Comparison of ENCODE assay signal across 22 cellular contexts in the genomic region with DNA sequence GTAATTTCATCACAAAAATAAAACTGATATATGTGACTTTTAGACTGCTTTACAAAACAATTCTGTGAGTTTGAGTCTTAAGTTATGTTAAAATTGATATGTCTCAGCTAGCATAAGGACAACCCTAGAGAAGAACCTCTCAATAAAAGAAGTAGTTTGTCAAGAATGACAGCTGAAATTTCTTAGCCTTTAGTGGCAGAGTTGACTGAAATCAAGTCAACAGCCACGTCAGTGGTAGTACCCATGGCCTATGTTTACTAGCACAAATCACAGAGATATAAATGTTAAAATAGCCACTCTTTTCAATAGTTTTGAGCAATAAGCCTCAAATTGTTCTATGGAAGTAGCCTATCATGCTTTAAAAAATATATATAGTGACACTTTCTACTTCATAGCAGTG.
DNase-seq lines count a peak whose midpoint lies in the region; ATAC-seq and TF ChIP-seq lines count a peak whose summit lies in the region.
"Had no signal": no experiment of that assay in that cellular context is flagged by ENCODE, and none has a peak within 500 bp of the region (broad histone marks: within the 10 kb centered on the region; RNA-seq: fewer than 3 reads in every experiment).

No MANE protein-coding gene starts in this region.

- H3K4me2 ChIP-seq in IMR-90 (ENCODE audit: low read depth, low read length) = no peak overlapping the region
- H3K4me2 ChIP-seq in hepatocyte = no peak overlapping the region
- H3K4me2 ChIP-seq: BLaER1, GM23338 had no signal

- H3K36me3 ChIP-seq in ACC112 (ENCODE audit: insufficient read depth, low read length) = no peaks in the 10 kb centered on the region
- H3K36me3 ChIP-seq in IMR-90 (ENCODE audit: control insufficient read depth, insufficient read depth, low read length) = no peaks in the 10 kb centered on the region
- no peaks in the 10 kb centered on the region for H3K36me3 ChIP-seq in adipocyte (ENCODE audit: control insufficient read depth, insufficient read depth, low read length, severe bottlenecking)
- no peaks in the 10 kb centered on the region for H3K36me3 ChIP-seq in hepatocyte (replicated peaks; ENCODE audit: insufficient read depth, low read depth)
- H3K36me3 ChIP-seq: BLaER1, HAP-1, SJCRH30 had no signal

- POLR2A ChIA-PET in IMR-90 (lab: Charles Lee; ENCODE audit: unreplicated experiment) = no interaction called here

- H3K18ac ChIP-seq in IMR-90 (ENCODE audit: low read depth, low read length) = peak overlapping the region; percentile 32; the same call in 1 of the 2 replicates

- H4K8ac ChIP-seq in IMR-90 (ENCODE audit: low read depth in 2 of 2, low read length in 2 of 2) = peak overlapping the region in 1 of 2 experiments; percentile 86; a peak in 1 of 4 replicates

- no peaks in the 10 kb centered on the region for H3K79me1 ChIP-seq in IMR-90 (ENCODE audit: low read depth in 1 of 2, low read length in 2 of 2)

- H4K20me1 ChIP-seq in IMR-90 (ENCODE audit: insufficient read depth, low read length) (no peaks in the 10 kb centered on the region), hepatocyte (ENCODE audit: insufficient read depth, poor library complexity, severe bottlenecking) (no peaks in the 10 kb centered on the region)
- H4K20me1 ChIP-seq: BLaER1 had no signal

- no peak overlapping the region for H3K23ac ChIP-seq in IMR-90 (ENCODE audit: low read depth, low read length)

- H2AFZ ChIP-seq in ACC112 (ENCODE audit: low read length, unreplicated experiment) (peak overlapping the region; percentile 94), IMR-90 (replicated peaks; ENCODE audit: low read length, poor library complexity) (no peak overlapping the region), hepatocyte (no peak overlapping the region)
- H2AFZ ChIP-seq: GM23338 had no signal

- H2BK120ac ChIP-seq in IMR-90 (ENCODE audit: low read depth, low read length) = peak overlapping the region; percentile 60

- H3K4me3 ChIP-seq in ACC112 (ENCODE audit: low read depth, low read length) (peak overlapping the region; percentile 33; the same call in 1 of the 2 replicates), IMR-90 (ENCODE audit: insufficient read depth, low read depth, low read length) (no peak overlapping the region), adipocyte (ENCODE audit: low read length) (no peak overlapping the region), hepatocyte (no peak overlapping the region)
- H3K4me3 ChIP-seq: BLaER1, GM23338, HAP-1, SJCRH30 had no signal

- H2BK5ac ChIP-seq in IMR-90 (ENCODE audit: low read depth, low read length, poor library complexity, severe bottlenecking) = peak overlapping the region; percentile 48

- WGBS in IMR-90 (ENCODE audit: extremely low coverage in 2 of 2, insufficient read length in 1 of 2), 2 experiments = no CpG with 5 or more reads among the region's 1 CpG
- WGBS in hepatocyte (ENCODE audit: low lambda C conversion rate, missing lambda C conversion rate) = 56% methylated on average over 1 of the region's 1 CpG

- no peak overlapping the region for H4K91ac ChIP-seq in IMR-90 (ENCODE audit: insufficient read depth, low read depth, low read length)

- TF ChIP-seq RAD21 in IMR-90 (IDR thresholded peaks at IDR 0.05; ENCODE audit: low read length) = no peak

- H4K5ac ChIP-seq in IMR-90 (ENCODE audit: low read depth, low read length) = no peak overlapping the region

- CTCF ChIA-PET in IMR-90 (lab: Yijun Ruan, JAX) = no interaction called here

- H3K79me2 ChIP-seq in ACC112 (ENCODE audit: control insufficient read depth, insufficient read depth, low read length, unreplicated experiment) (no peaks in the 10 kb centered on the region), hepatocyte (no peaks in the 10 kb centered on the region)

- in situ Hi-C loops in IMR-90 (cut with MboI; ENCODE audit: low sequenced_read_pairs) = no loop called here

- no peak overlapping the region for H3K9ac ChIP-seq in IMR-90 (ENCODE audit: low read depth, low read length)
- peak overlapping the region; percentile 17 for H3K9ac ChIP-seq in adipocyte (ENCODE audit: low read length)
- H3K9ac ChIP-seq: BLaER1 had no signal

- no peaks in the 10 kb centered on the region for H3K9me2 ChIP-seq in hepatocyte (replicated peaks; ENCODE audit: insufficient read depth)

- peak overlapping the region; percentile 70; the same call in 1 of the 2 replicates for H2AK5ac ChIP-seq in IMR-90 (ENCODE audit: low read depth, low read length)

- no peak overlapping the region; the same call in 1 of the 2 replicates for H3K56ac ChIP-seq in IMR-90 (ENCODE audit: extremely low read depth, insufficient read depth, low read length)

- intact Hi-C loops in IMR-90 (cut with micrococcal nuclease) = loop anchor here (5.0 kb wide), 1 partner anchor 62 kb away; no protein-coding TSS in a partner anchor

- H3K4me1 ChIP-seq in ACC112 (ENCODE audit: control insufficient read depth, insufficient read depth, low read length, unreplicated experiment) (peaks cover 33% of the 10 kb centered on the region), IMR-90 (ENCODE audit: control insufficient read depth, insufficient read depth, low read length) (no peaks in the 10 kb centered on the region), adipocyte (ENCODE audit: control insufficient read depth, insufficient read depth, low read length) (peaks cover 13% of the 10 kb centered on the region), hepatocyte (ENCODE audit: insufficient read depth) (no peaks in the 10 kb centered on the region)
- H3K4me1 ChIP-seq: BLaER1, SJCRH30 had no signal

- no peak overlapping the region for H3K4ac ChIP-seq in IMR-90 (ENCODE audit: low read depth, low read length)

- TF ChIP-seq POLR2A in IMR-90 (IDR thresholded peaks at IDR 0.05; ENCODE audit: low read depth, low read length) = no peak

- DNase-seq in IMR-90 (no peak), adipocyte (ENCODE audit: low read depth) (peak; percentile 22), hepatocyte (ENCODE audit: low spot score) (no peak), NCI-H524 treated with DMSO at 0.1 percent for 48 hours (lab: John Stamatoyannopoulos, UW) (no peak), NCI-H1417 (lab: John Stamatoyannopoulos, UW) (no peak)
- DNase-seq: 8988T; CD4-positive, alpha-beta T cell; NCI-H1092 treated with DMSO at 0.1 percent for 48 hours; NCI-H1436 treated with DMSO at 0.1 percent for 48 hours; NCI-H187 treated with DMSO at 0.1 percent for 48 hours; NCI-H2171 treated with DMSO at 0.1 percent for 48 hours; NCI-H524; NCI-H774; SJCRH30 had no signal

- dilution Hi-C loops in IMR-90 (cut with HindIII; ENCODE audit: low sequenced_read_pairs, unreplicated experiment) = no loop called here

- H3K9me3 ChIP-seq in IMR-90 (ENCODE audit: control insufficient read depth, insufficient read depth, low read length) (peaks cover 2% of the 10 kb centered on the region; the same call in 1 of the 2 replicates), adipocyte (ENCODE audit: control insufficient read depth, low read length) (peaks cover 9% of the 10 kb centered on the region), hepatocyte (ENCODE audit: low read depth) (no peaks in the 10 kb centered on the region)
- H3K9me3 ChIP-seq: BLaER1, HAP-1, SJCRH30 had no signal

- no peaks in the 10 kb centered on the region for H3K9me1 ChIP-seq in IMR-90 (ENCODE audit: insufficient read depth, low read length)

- no peak overlapping the region; the same call in 1 of the 2 replicates for H3K14ac ChIP-seq in IMR-90 (replicated peaks; ENCODE audit: low read depth, low read length)

- TF ChIP-seq CTCF in IMR-90 (conservative IDR thresholded peaks at IDR 0.05; ENCODE audit: low read depth, low read length) = no peak
- TF ChIP-seq CTCF in hepatocyte (IDR thresholded peaks at IDR 0.05; ENCODE audit: poor library complexity) = no peak

- ATAC-seq in IMR-90 (ENCODE audit: low read depth) = peak; percentile 32
- ATAC-seq in HG02610 (IDR thresholded peaks at IDR 0.05; ENCODE audit: unreplicated experiment) = no peak
- no peak for ATAC-seq in GM21360 (IDR thresholded peaks at IDR 0.05; ENCODE audit: unreplicated experiment)
- ATAC-seq: GM23338, Right ventricle myocardium inferior had no signal

- BruUV-seq in IMR-90 (replicated peaks; lab: Mats Ljungman, UMichigan) = no TSS peak

- H3K27ac ChIP-seq in ACC112 (ENCODE audit: low read depth, low read length) = peak overlapping the region; percentile 90
- no peak overlapping the region for H3K27ac ChIP-seq in IMR-90 (ENCODE audit: insufficient read depth, low read length)
- H3K27ac ChIP-seq in hepatocyte = peak overlapping the region; percentile 36
- H3K27ac ChIP-seq: BLaER1, HL-60, SJCRH30 had no signal

- no peak overlapping the region for H2BK15ac ChIP-seq in IMR-90 (ENCODE audit: low read depth, low read length)

- no peak overlapping the region for H2AK9ac ChIP-seq in IMR-90 (replicated peaks; ENCODE audit: low read depth, low read length, poor library complexity)

- peak overlapping the region; percentile 71; the same call in 1 of the 2 replicates for H2BK20ac ChIP-seq in IMR-90 (ENCODE audit: low read depth, low read length)

- H3K27me3 ChIP-seq in ACC112 (ENCODE audit: insufficient read depth, low read length) = no peaks in the 10 kb centered on the region
- no peaks in the 10 kb centered on the region for H3K27me3 ChIP-seq in IMR-90 (ENCODE audit: control insufficient read depth, insufficient read depth, low read length)
- no peaks in the 10 kb centered on the region for H3K27me3 ChIP-seq in adipocyte (replicated peaks; ENCODE audit: control insufficient read depth, insufficient read depth, low read length)
- no peaks in the 10 kb centered on the region for H3K27me3 ChIP-seq in hepatocyte
- H3K27me3 ChIP-seq: BLaER1, SJCRH30 had no signal

TF ChIP-seq in IMR-90, 13 proteins besides CTCF, POLR2A, EP300 and RAD21:
- TF ChIP-seq MAZ (IDR thresholded peaks at IDR 0.05; ENCODE audit: borderline replicate concordance, low read depth, low read length) = no peak
- no peak for TF ChIP-seq MXI1 (IDR thresholded peaks at IDR 0.05; ENCODE audit: borderline replicate concordance, low read depth, low read length)
- TF ChIP-seq CHD1 (IDR thresholded peaks at IDR 0.05; ENCODE audit: low read depth, low read length) = no peak
- no peak for TF ChIP-seq RFX5 (IDR thresholded peaks at IDR 0.05; ENCODE audit: low read depth, low read length)
- no peak for TF ChIP-seq SMC3 (IDR thresholded peaks at IDR 0.05; ENCODE audit: low read depth, low read length)
- no peak for TF ChIP-seq FOS (IDR thresholded peaks at IDR 0.05; ENCODE audit: low read depth, low read length)
- TF ChIP-seq MAFK (IDR thresholded peaks at IDR 0.05; ENCODE audit: low read depth, low read length) = no peak
